Comparison of ENCODE assay signal across 27 cellular contexts in the genomic region with DNA sequence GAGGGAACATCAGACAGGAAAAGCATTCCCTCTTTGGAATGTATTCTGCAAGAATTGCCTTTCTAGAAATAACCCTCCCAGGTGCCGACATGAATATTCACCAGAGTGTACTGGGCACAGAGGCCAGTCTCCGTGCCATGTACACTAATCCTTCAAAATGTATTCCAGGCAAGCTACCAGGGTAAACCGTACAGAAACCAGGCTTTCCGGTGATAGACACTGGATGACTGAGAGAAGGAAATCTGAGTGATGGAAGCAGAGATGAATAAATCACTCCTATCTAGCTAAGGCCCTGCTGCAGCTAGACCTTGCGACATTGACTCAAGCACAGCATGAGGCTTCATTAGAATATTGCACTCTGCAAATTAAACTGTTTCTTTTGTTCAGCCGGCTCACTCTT.
DNase-seq lines count a peak whose midpoint lies in the region; ATAC-seq and TF ChIP-seq lines count a peak whose summit lies in the region.
"Had no signal": no experiment of that assay in that cellular context is flagged by ENCODE, and none has a peak within 500 bp of the region (broad histone marks: within the 10 kb centered on the region; RNA-seq: fewer than 3 reads in every experiment).

No MANE protein-coding gene starts in this region.

- DNase-seq in left ventricle myocardium inferior (no peak), right cardiac atrium (no peak), chondrocyte (ENCODE audit: low spot score) (no peak), RPMI8226 (no peak), NCI-H524 (lab: John Stamatoyannopoulos, UW) (no peak), NCI-H2107 (lab: John Stamatoyannopoulos, UW) (no peak)
- DNase-seq in activated naive CD8-positive, alpha-beta T cell treated with anti-CD3 and anti-CD28 coated beads for 36 hours: no peak
- DNase-seq: activated naive CD4-positive, alpha-beta T cell; activated T-cell treated with anti-CD3 and anti-CD28 coated beads, Interleukin-2, amount 50 U/mL, for 1 hour; aorta; Calu3; esophagus squamous epithelium; left colon; midbrain; NCI-H1092 treated with DMSO at 0.1 percent for 48 hours; NCI-H2029 treated with DMSO at 0.1 percent for 48 hours; OCI-M1; posterior cingulate gyrus; stimulated activated CD4-positive, alpha-beta T cell treated with anti-CD3 and anti-CD28 coated beads, Interleukin-2, amount 100 ng/mL, for 48 hours; stimulated activated naive CD4-positive, alpha-beta T cell; T-helper 1 cell; upper lobe of right lung had no signal

- no peak overlapping the region for H3K4me3 Mint-ChIP-seq in chondrocyte (ENCODE audit: unreplicated experiment)
- H3K4me3 Mint-ChIP-seq in activated naive CD8-positive, alpha-beta T cell treated with anti-CD3 and anti-CD28 coated beads for 36 hours: no peak overlapping the region
- H3K4me3 Mint-ChIP-seq: neural crest cell had no signal

- peaks cover 34% of the 10 kb centered on the region for H3K4me1 Mint-ChIP-seq in chondrocyte (ENCODE audit: low read depth)
- peaks cover 14% of the 10 kb centered on the region for H3K4me1 Mint-ChIP-seq in activated naive CD8-positive, alpha-beta T cell treated with anti-CD3 and anti-CD28 coated beads for 36 hours

- H3K36me3 Mint-ChIP-seq in chondrocyte (ENCODE audit: low read depth): no peaks in the 10 kb centered on the region
- no peaks in the 10 kb centered on the region for H3K36me3 Mint-ChIP-seq in activated naive CD8-positive, alpha-beta T cell treated with anti-CD3 and anti-CD28 coated beads for 36 hours

- H3K4me3 ChIP-seq in left ventricle myocardium inferior (no peak overlapping the region), right cardiac atrium (ENCODE audit: low read length) (no peak overlapping the region), mesodermal cell (ENCODE audit: extremely low read depth, insufficient read depth, low read length, poor library complexity, severe bottlenecking) (no peak overlapping the region)
- H3K4me3 ChIP-seq: A549, BLaER1, esophagus squamous epithelium, skin epidermis, upper lobe of right lung had no signal

- H3K9me3 Mint-ChIP-seq in chondrocyte (ENCODE audit: low read depth): no peaks in the 10 kb centered on the region
- H3K9me3 Mint-ChIP-seq in activated naive CD8-positive, alpha-beta T cell treated with anti-CD3 and anti-CD28 coated beads for 36 hours: no peaks in the 10 kb centered on the region
- H3K9me3 Mint-ChIP-seq: neural crest cell had no signal

- H3K4me1 ChIP-seq in left ventricle myocardium inferior: peaks cover 41% of the 10 kb centered on the region
- peaks cover 3% of the 10 kb centered on the region for H3K4me1 ChIP-seq in right cardiac atrium (ENCODE audit: control insufficient read depth, insufficient read depth, low read length)
- H3K4me1 ChIP-seq in mesodermal cell (ENCODE audit: control insufficient read depth, insufficient read depth, low read length, poor library complexity, severe bottlenecking): peaks cover 65% of the 10 kb centered on the region
- H3K4me1 ChIP-seq: BLaER1 had no signal

- H3K27me3 ChIP-seq in left ventricle myocardium inferior (ENCODE audit: low read depth) (no peaks in the 10 kb centered on the region), right cardiac atrium (ENCODE audit: control insufficient read depth, insufficient read depth) (no peaks in the 10 kb centered on the region)
- H3K27me3 ChIP-seq: BLaER1, esophagus squamous epithelium, upper lobe of right lung had no signal

- intact Hi-C loops in left ventricle myocardium inferior (cut with micrococcal nuclease): no loop called here
- intact Hi-C loops in right cardiac atrium (cut with DNase I): no loop called here

- H3K27ac ChIP-seq in left ventricle myocardium inferior (replicated peaks): peak overlapping the region; percentile 47
- H3K27ac ChIP-seq in right cardiac atrium (ENCODE audit: low read length): no peak overlapping the region
- peak overlapping the region; percentile 62 for H3K27ac ChIP-seq in mesodermal cell (ENCODE audit: low read depth, low read length, severe bottlenecking)
- H3K27ac ChIP-seq: A549, BLaER1, esophagus squamous epithelium, skin epidermis, upper lobe of right lung had no signal

- ATAC-seq in right cardiac atrium: no peak
- ATAC-seq: A549, left colon, upper lobe of right lung had no signal

- no peaks in the 10 kb centered on the region for H3K27me3 Mint-ChIP-seq in chondrocyte (ENCODE audit: low read depth)
- no peaks in the 10 kb centered on the region for H3K27me3 Mint-ChIP-seq in activated naive CD8-positive, alpha-beta T cell treated with anti-CD3 and anti-CD28 coated beads for 36 hours

- H3K27ac Mint-ChIP-seq in chondrocyte (ENCODE audit: unreplicated experiment): peak overlapping the region; percentile 50
- no peak overlapping the region for H3K27ac Mint-ChIP-seq in activated naive CD8-positive, alpha-beta T cell treated with anti-CD3 and anti-CD28 coated beads for 36 hours

- no peak for TF ChIP-seq CTCF in left ventricle myocardium inferior (IDR thresholded peaks at IDR 0.05; ENCODE audit: borderline replicate concordance)
- TF ChIP-seq CTCF in chondrocyte (IDR thresholded peaks at IDR 0.05): no peak

- 67% methylated on average over 6 of the region's 6 CpGs for WGBS in right cardiac atrium
- WGBS in mesodermal cell (ENCODE audit: insufficient coverage in 2 of 2), 2 experiments: 51 to 73% methylated on average over 4 to 6 of the region's 6 CpGs

- H3K36me3 ChIP-seq in left ventricle myocardium inferior (no peaks in the 10 kb centered on the region), mesodermal cell (ENCODE audit: control insufficient read depth, insufficient read depth, low read length) (no peaks in the 10 kb centered on the region)
- H3K36me3 ChIP-seq: BLaER1, esophagus squamous epithelium, upper lobe of right lung had no signal

- H3K9me3 ChIP-seq in left ventricle myocardium inferior (replicated peaks): no peaks in the 10 kb centered on the region
- no peaks in the 10 kb centered on the region for H3K9me3 ChIP-seq in right cardiac atrium (ENCODE audit: control insufficient read depth, low read length)
- H3K9me3 ChIP-seq in mesodermal cell (ENCODE audit: control insufficient read depth, low read length): no peaks in the 10 kb centered on the region
- H3K9me3 ChIP-seq: A549, BLaER1, esophagus squamous epithelium, upper lobe of right lung had no signal
